20 cellular contexts compared by ENCODE assay signal in genomic region chr16:1080801-1081733, GRCh38. TPM values are rescaled to one million over a fixed set of nuclear protein-coding genes. Genes with fewer than 3 reads are reported as not detected.
DNase-seq lines count a peak whose midpoint lies in the region; ATAC-seq, FAIRE-seq and TF ChIP-seq lines count a peak whose summit lies in the region.
"Had no signal": no experiment of that assay in that cellular context is flagged by ENCODE, and none has a peak within 500 bp of the region (broad histone marks: within the 10 kb centered on the region; RNA-seq: fewer than 3 reads in every experiment).

No MANE protein-coding gene starts in this region.

- intact Hi-C loops in endothelial cell of umbilical vein (cut with micrococcal nuclease) = no loop called here

- TF ChIP-seq POLR2A in endothelial cell of umbilical vein (IDR thresholded peaks at IDR 0.05; ENCODE audit: low read depth, low read length) = no peak

- H3K4me1 ChIP-seq in GM23338 (ENCODE audit: insufficient read depth) (no peaks in the 10 kb centered on the region), endothelial cell of umbilical vein (ENCODE audit: control insufficient read depth, extremely low read depth, insufficient read depth, low read length) (peaks cover 30% of the 10 kb centered on the region), neuronal stem cell (ENCODE audit: control insufficient read depth in 2 of 2, insufficient read depth in 1 of 2, low read depth in 1 of 2, low read length in 2 of 2) (peaks cover 9 to 10% of the 10 kb centered on the region in 2 donors)
- H3K4me1 ChIP-seq: SJSA1 had no signal

- ATAC-seq in GM23338 = peak; percentile 52
- ATAC-seq in activated CD8-positive, alpha-beta memory T cell treated with anti-CD3 and anti-CD28 coated beads, Interleukin-2, amount 10 ng/mL, durations not matched to agents 7 days and 5 days = no peak
- ATAC-seq: GM12878 had no signal

- peaks cover 6% of the 10 kb centered on the region for H3K27me3 Mint-ChIP-seq in GM23338 (ENCODE audit: insufficient read depth, low read depth, poor library complexity)
- no peaks in the 10 kb centered on the region for H3K27me3 Mint-ChIP-seq in activated CD8-positive, alpha-beta memory T cell treated with anti-CD3 and anti-CD28 coated beads, Interleukin-2, amount 10 ng/mL, durations not matched to agents 7 days and 5 days

- H3K36me3 ChIP-seq in GM23338 (ENCODE audit: insufficient read depth) = no peaks in the 10 kb centered on the region
- H3K36me3 ChIP-seq in endothelial cell of umbilical vein (ENCODE audit: control insufficient read depth in 2 of 2, extremely low read depth in 1 of 2, insufficient read depth in 2 of 2, low read length in 2 of 2) = no peaks in the 10 kb centered on the region
- H3K36me3 ChIP-seq in neuronal stem cell (replicated peaks in 1 of 2; ENCODE audit: control insufficient read depth in 2 of 2, insufficient read depth in 2 of 2, low read length in 2 of 2) = peaks cover 0 to 2% of the 10 kb centered on the region in 2 donors
- H3K36me3 ChIP-seq: SJSA1 had no signal

- H3K4me2 ChIP-seq in GM23338 (no peak overlapping the region), endothelial cell of umbilical vein (ENCODE audit: insufficient read depth, low read length) (no peak overlapping the region), neuronal stem cell (ENCODE audit: insufficient read depth, low read length, poor library complexity, severe bottlenecking) (no peak overlapping the region)

- peak overlapping the region; percentile 31 for H3K14ac ChIP-seq in neuronal stem cell (ENCODE audit: low read length)

- POLR2A ChIA-PET in endothelial cell of umbilical vein (lab: Charles Lee) = no interaction called here

- no TSS peak for BruUV-seq in endothelial cell of umbilical vein (replicated peaks; lab: Mats Ljungman, UMichigan)

- H3K18ac ChIP-seq in neuronal stem cell (ENCODE audit: low read length) = peak overlapping the region; percentile 90

- peaks cover 5% of the 10 kb centered on the region for H3K79me1 ChIP-seq in neuronal stem cell (ENCODE audit: low read depth, low read length)

- H3K4me1 Mint-ChIP-seq in GM23338 = peaks cover 6% of the 10 kb centered on the region; the same call in 2 of the 3 replicates
- H3K4me1 Mint-ChIP-seq in activated CD8-positive, alpha-beta memory T cell treated with anti-CD3 and anti-CD28 coated beads, Interleukin-2, amount 10 ng/mL, durations not matched to agents 7 days and 5 days = no peaks in the 10 kb centered on the region
- H3K4me1 Mint-ChIP-seq: CD4-positive, CD25-positive, alpha-beta regulatory T cell had no signal

- no peak overlapping the region for H3K27ac Mint-ChIP-seq in GM23338
- no peak overlapping the region for H3K27ac Mint-ChIP-seq in activated CD8-positive, alpha-beta memory T cell treated with anti-CD3 and anti-CD28 coated beads, Interleukin-2, amount 10 ng/mL, durations not matched to agents 7 days and 5 days
- H3K27ac Mint-ChIP-seq: CD4-positive, CD25-positive, alpha-beta regulatory T cell had no signal

- no peak overlapping the region for H2BK120ac ChIP-seq in neuronal stem cell (ENCODE audit: low read depth, low read length)

- DNase-seq in GM23338 (ENCODE audit: low spot score) (no peak), NCI-H69 (lab: John Stamatoyannopoulos, UW) (peak; percentile 72), endothelial cell of umbilical vein (ENCODE audit: low read depth, low spot score) (peak; percentile 8), neuronal stem cell (ENCODE audit: low spot score) (no peak), NCI-H82 treated with DMSO at 0.1 percent for 48 hours (lab: John Stamatoyannopoulos, UW; ENCODE audit: unreplicated experiment) (no peak), kidney tubule cell (ENCODE audit: low spot score) (no peak)
- DNase-seq in activated CD8-positive, alpha-beta memory T cell treated with anti-CD3 and anti-CD28 coated beads, Interleukin-2, amount 10 ng/mL, durations not matched to agents 7 days and 5 days = no peak
- DNase-seq: AML-193; CD4-positive, CD25-positive, alpha-beta regulatory T cell; DMS79; KBM-7; NCI-H1048; NCI-H187; NCI-H2171 had no signal

- no peaks in the 10 kb centered on the region for H3K9me2 ChIP-seq in GM23338 (ENCODE audit: insufficient read depth)

- H2BK12ac ChIP-seq in neuronal stem cell (ENCODE audit: low read length) = peak overlapping the region; percentile 84

- FAIRE-seq in endothelial cell of umbilical vein (lab: Jason Lieb, UNC) = no peak
- FAIRE-seq: GM12878, HTR-8/SVneo had no signal

- dilution Hi-C loops in endothelial cell of umbilical vein (cut with MboI; ENCODE audit: extremely low pct_ligation_motif_present, low sequenced_read_pairs) = no loop called here

- H3K27me3 ChIP-seq in GM23338 (ENCODE audit: insufficient read depth) (no peaks in the 10 kb centered on the region), endothelial cell of umbilical vein (ENCODE audit: control insufficient read depth in 2 of 2, insufficient read depth in 2 of 2, low read length in 2 of 2) (no peaks in the 10 kb centered on the region), neuronal stem cell (ENCODE audit: control insufficient read depth in 3 of 3, insufficient read depth in 3 of 3, low read depth in 1 of 3, low read length in 3 of 3) (peaks cover 0 to 36% (median 0%) of the 10 kb centered on the region in 3 experiments)

- H2BK5ac ChIP-seq in neuronal stem cell (ENCODE audit: low read length) = no peak overlapping the region

- CTCF ChIA-PET in endothelial cell of umbilical vein (lab: Charles Lee) = interaction anchor here (2.3 kb wide), 1 partner anchor 23 kb away, joined by 16 read pairs; no protein-coding TSS in a partner anchor
- CTCF ChIA-PET in activated CD8-positive, alpha-beta memory T cell treated with anti-CD3 and anti-CD28 coated beads, Interleukin-2, amount 10 ng/mL, durations not matched to agents 7 days and 5 days (lab: Charles Lee) = no interaction called here

- H3K27ac ChIP-seq in GM23338 (ENCODE audit: low read depth) = no peak overlapping the region
- H3K27ac ChIP-seq in endothelial cell of umbilical vein (ENCODE audit: insufficient read depth, low read depth, low read length) = no peak overlapping the region
- H3K27ac ChIP-seq in neuronal stem cell (replicated peaks; ENCODE audit: low read length) = no peak overlapping the region
- H3K27ac ChIP-seq: SJSA1 had no signal

- H3K9me3 Mint-ChIP-seq in GM23338 = peaks cover 21% of the 10 kb centered on the region
- H3K9me3 Mint-ChIP-seq in activated CD8-positive, alpha-beta memory T cell treated with anti-CD3 and anti-CD28 coated beads, Interleukin-2, amount 10 ng/mL, durations not matched to agents 7 days and 5 days (ENCODE audit: low read depth) = peaks cover 6% of the 10 kb centered on the region

- no peak overlapping the region for H3K9ac ChIP-seq in endothelial cell of umbilical vein (replicated peaks; ENCODE audit: extremely low read depth, insufficient read depth, low read length)
- peak overlapping the region; percentile 63 for H3K9ac ChIP-seq in neuronal stem cell (ENCODE audit: low read depth, low read length, poor library complexity)

- no peaks in the 10 kb centered on the region for H3K9me1 ChIP-seq in endothelial cell of umbilical vein (replicated peaks; ENCODE audit: control insufficient read depth, extremely low read depth, insufficient read depth, low read length)

- H3K79me2 ChIP-seq in GM23338 (replicated peaks; ENCODE audit: insufficient read depth) = no peaks in the 10 kb centered on the region
- H3K79me2 ChIP-seq in endothelial cell of umbilical vein (ENCODE audit: control insufficient read depth, insufficient read depth, low read length) = no peaks in the 10 kb centered on the region

- no peak for TF ChIP-seq CTCF in GM23338 (conservative IDR thresholded peaks at IDR 0.05; ENCODE audit: low read depth in 2 of 2)
- TF ChIP-seq CTCF in endothelial cell of umbilical vein (IDR thresholded peaks at IDR 0.05; ENCODE audit: extremely low read depth in 1 of 2, insufficient read depth in 1 of 2, low read depth in 1 of 2, low read length in 2 of 2) = no peak

- no peaks in the 10 kb centered on the region for H3F3A ChIP-seq in GM23338 (replicated peaks; ENCODE audit: low read depth)

- peak overlapping the region; percentile 98 for H2BK15ac ChIP-seq in neuronal stem cell (ENCODE audit: low read length)

- H2AFZ ChIP-seq in GM23338 (no peak overlapping the region), endothelial cell of umbilical vein (ENCODE audit: low read depth, low read length) (no peak overlapping the region), neuronal stem cell (ENCODE audit: low read length) (no peak overlapping the region)

- H3K9me3 ChIP-seq in endothelial cell of umbilical vein (replicated peaks; ENCODE audit: control insufficient read depth, insufficient read depth, low read length) (no peaks in the 10 kb centered on the region), neuronal stem cell (replicated peaks in 1 of 2; ENCODE audit: control insufficient read depth in 2 of 2, insufficient read depth in 1 of 2, low read depth in 1 of 2, low read length in 2 of 2) (peaks cover 12 to 14% of the 10 kb centered on the region in 2 donors)
- H3K9me3 ChIP-seq: SJSA1 had no signal

- H4K91ac ChIP-seq in neuronal stem cell (ENCODE audit: low read depth, low read length, poor library complexity) = no peak overlapping the region

- no CpG with 5 or more reads among the region's 42 CpGs for WGBS in neuronal stem cell (ENCODE audit: extremely low coverage in 2 of 2, insufficient read length in 2 of 2, insufficient replicate concordance in 1 of 2), 2 donors

- no peak overlapping the region for H3K4me3 Mint-ChIP-seq in GM23338
- no peak overlapping the region for H3K4me3 Mint-ChIP-seq in activated CD8-positive, alpha-beta memory T cell treated with anti-CD3 and anti-CD28 coated beads, Interleukin-2, amount 10 ng/mL, durations not matched to agents 7 days and 5 days
- H3K4me3 Mint-ChIP-seq: CD4-positive, CD25-positive, alpha-beta regulatory T cell had no signal

- H3K36me3 Mint-ChIP-seq in GM23338 (ENCODE audit: low read depth) = peaks cover 3% of the 10 kb centered on the region; the same call in 1 of the 3 replicates
- H3K36me3 Mint-ChIP-seq in activated CD8-positive, alpha-beta memory T cell treated with anti-CD3 and anti-CD28 coated beads, Interleukin-2, amount 10 ng/mL, durations not matched to agents 7 days and 5 days = no peaks in the 10 kb centered on the region
- H3K36me3 Mint-ChIP-seq: CD4-positive, CD25-positive, alpha-beta regulatory T cell had no signal

- no peaks in the 10 kb centered on the region for H4K20me1 ChIP-seq in GM23338 (replicated peaks; ENCODE audit: insufficient read depth)
- H4K20me1 ChIP-seq in endothelial cell of umbilical vein (replicated peaks; ENCODE audit: control insufficient read depth, extremely low read depth, insufficient read depth, low read length) = no peaks in the 10 kb centered on the region

- peak overlapping the region; percentile 97 for H2AK5ac ChIP-seq in neuronal stem cell (ENCODE audit: low read depth, low read length)

- H3K4me3 ChIP-seq in GM23338 = no peak overlapping the region
- H3K4me3 ChIP-seq in endothelial cell of umbilical vein (replicated peaks in 1 of 3; ENCODE audit: insufficient read depth in 1 of 3, low read depth in 1 of 3, low read length in 3 of 3) = no peak overlapping the region
- no peak overlapping the region for H3K4me3 ChIP-seq in neuronal stem cell (ENCODE audit: low read length in 2 of 2)
- H3K4me3 ChIP-seq: GM12878, SJSA1 had no signal

- H3K4ac ChIP-seq in neuronal stem cell (ENCODE audit: low read length) = peak overlapping the region; percentile 66

- no peak overlapping the region for H4K8ac ChIP-seq in neuronal stem cell (ENCODE audit: low read depth, low read length)

- peak overlapping the region; percentile 29 for H3K23ac ChIP-seq in neuronal stem cell (ENCODE audit: low read depth, low read length, poor library complexity)

RNA-seq across cellular contexts. Expression of gene SSTR5, which starts 8.5 kb away (rescaled TPM):
- total RNA-seq in GM23338 (2014; rRNA removed; shearing (Covaris generic)) = 1.0 TPM in 1 of 2 replicates, not detected in the other
- polyA plus RNA-seq in GM23338 (2016; fragmentation: Nextera tagmentation; extraction: Ambion mirVana) (0.60 TPM in 1 of 2 replicates, not detected in the other), endothelial cell of umbilical vein (0.52 and 0.65 TPM in 2 replicates)
- 0.24 TPM in 1 of 2 replicates, not detected in the other for total RNA-seq in endothelial cell of umbilical vein
- 0.17 TPM in 2 replicates for polyA plus RNA-seq in endothelial cell of umbilical vein (2011; cell fraction: cytosol; rRNA removed)
- polyA plus RNA-seq in endothelial cell of umbilical vein (2011; cell fraction: nucleus; rRNA removed) = 0.25 and 0.29 TPM in 2 replicates
- polyA plus RNA-seq in endothelial cell of umbilical vein (2012) = 0.20 and 0.94 TPM in 2 replicates
- polyA minus RNA-seq in endothelial cell of umbilical vein = 0.13 and 0.39 TPM in 2 replicates
- 0.72 TPM for polyA minus RNA-seq in endothelial cell of umbilical vein (2011; cell fraction: cytosol; rRNA and poly(A)+ RNA removed)
- polyA minus RNA-seq in endothelial cell of umbilical vein (2011; cell fraction: nucleus; rRNA and poly(A)+ RNA removed) = 0.34 TPM in 1 of 2 replicates, not detected in the other
- not detected for polyA plus RNA-seq in neuronal stem cell (2013, experiment 1 of 2)
- not detected for polyA plus RNA-seq in neuronal stem cell (2013, experiment 2 of 2)
- not detected for total RNA-seq in activated CD8-positive, alpha-beta memory T cell treated with anti-CD3 and anti-CD28 coated beads, Interleukin-2, amount 10 ng/mL, durations not matched to agents 7 days and 5 days
- total RNA-seq: CD4-positive, CD25-positive, alpha-beta regulatory T cell; G401; GM12878; RPMI7951; SJSA1 had no signal
- polyA plus RNA-seq: CD4-positive, CD25-positive, alpha-beta regulatory T cell; GM12878 had no signal

RNA-seq across cellular contexts. Expression of gene C1QTNF8, which starts 15.0 kb away (rescaled TPM):
- total RNA-seq in GM23338 (2014; rRNA removed; shearing (Covaris generic)) = not detected in 2 replicates
- not detected in 2 replicates for polyA plus RNA-seq in GM23338 (2016; fragmentation: Nextera tagmentation; extraction: Ambion mirVana)
- total RNA-seq in endothelial cell of umbilical vein = not detected in 2 replicates
- polyA plus RNA-seq in endothelial cell of umbilical vein = not detected in 2 replicates
- not detected in 2 replicates for polyA plus RNA-seq in endothelial cell of umbilical vein (2011; cell fraction: cytosol; rRNA removed)
- not detected in 2 replicates for polyA plus RNA-seq in endothelial cell of umbilical vein (2011; cell fraction: nucleus; rRNA removed)
- polyA plus RNA-seq in endothelial cell of umbilical vein (2012) = not detected in 2 replicates
- polyA minus RNA-seq in endothelial cell of umbilical vein = not detected in 2 replicates
- not detected for polyA minus RNA-seq in endothelial cell of umbilical vein (2011; cell fraction: cytosol; rRNA and poly(A)+ RNA removed)
- not detected in 2 replicates for polyA minus RNA-seq in endothelial cell of umbilical vein (2011; cell fraction: nucleus; rRNA and poly(A)+ RNA removed)
- polyA plus RNA-seq in neuronal stem cell (2013, experiment 1 of 2) = not detected
- polyA plus RNA-seq in neuronal stem cell (2013, experiment 2 of 2) = not detected
- not detected for total RNA-seq in activated CD8-positive, alpha-beta memory T cell treated with anti-CD3 and anti-CD28 coated beads, Interleukin-2, amount 10 ng/mL, durations not matched to agents 7 days and 5 days
- total RNA-seq: CD4-positive, CD25-positive, alpha-beta regulatory T cell; GM12878; NCI-H460; RPMI7951; SJSA1 had no signal
- polyA plus RNA-seq: CD4-positive, CD25-positive, alpha-beta regulatory T cell; GM12878 had no signal

Comparison
In these comparisons a context has a peak if more than half of its experiments do, and no peak if none do; other contexts are left out.
1. DNase-seq: peak in NCI-H69 (single experiment) and endothelial cell of umbilical vein (single experiment); none in GM23338 (single experiment), neuronal stem cell (single experiment), NCI-H82 treated with DMSO at 0.1 percent for 48 hours (single experiment), activated CD8-positive, alpha-beta memory T cell treated with anti-CD3 and anti-CD28 coated beads, Interleukin-2, amount 10 ng/mL, durations not matched to agents 7 days and 5 days (single experiment) and kidney tubule cell (single experiment).